ENCODE assay signal across 8 cellular contexts in genomic region chr15:84981054-84981710, GRCh38. TPM values are rescaled to one million over a fixed set of nuclear protein-coding genes. Genes with fewer than 3 reads are reported as not detected.
A peak's percentile ranks its signal among the peaks of the same experiment; 100 is the strongest.
DNase-seq lines count a peak whose midpoint lies in the region; ATAC-seq and TF ChIP-seq lines count a peak whose summit lies in the region.

No MANE protein-coding gene starts in this region.

- H3K36me3 ChIP-seq in PC-9 (ENCODE audit: low read depth): no peaks in the 10 kb centered on the region
- H3K36me3 ChIP-seq in fibroblast of lung (ENCODE audit: control insufficient read depth, insufficient read depth, low read length): no peaks in the 10 kb centered on the region

- CTCF ChIA-PET in PC-9 (lab: Charles Lee): interaction anchor here (0.7 to 1.0 kb wide), 3 partner anchors 26 to 810 kb away, joined by 5 to 7 read pairs (median 6); no protein-coding TSS in a partner anchor

- POLR2A ChIA-PET in PC-9 (lab: Charles Lee; ENCODE audit: unreplicated experiment): interaction anchor here (0.5 to 0.7 kb wide), 3 partner anchors 18 to 227 kb away, joined by 4 to 9 read pairs (median 5); no protein-coding TSS in a partner anchor
- POLR2A ChIA-PET in naive thymus-derived CD8-positive, alpha-beta T cell (lab: Charles Lee): interaction anchor here (0.7 to 2.7 kb wide), 20 partner anchors 8 to 410 kb away, joined by 3 to 15 read pairs (median 3); partner anchors contain the start of genes AKAP13, SEC11A, WDR73 and ZSCAN2

- no peaks in the 10 kb centered on the region for H3K27me3 Mint-ChIP-seq in naive thymus-derived CD8-positive, alpha-beta T cell
- H3K27me3 Mint-ChIP-seq in stimulated activated naive B cell treated with anti-CD40 and anti-IgM and Interleukin-4, amounts not matched to agents 10 μg/mL and 1 μg/mL and 100 μg/mL, for 72 hours: peaks cover 0 to 6% of the 10 kb centered on the region in 2 donors

- intact Hi-C loops in PC-9 (cut with micrococcal nuclease; ENCODE audit: unreplicated experiment): loop anchor here (1.0 to 5.0 kb wide), 2 partner anchors 69 to 379 kb away; partner anchors contain the start of gene ZSCAN2

- H3K9me3 ChIP-seq in PC-9 (ENCODE audit: insufficient read depth, low read depth) (no peaks in the 10 kb centered on the region), fibroblast of lung (ENCODE audit: control insufficient read depth, insufficient read depth, low read depth, low read length) (no peaks in the 10 kb centered on the region)

- peak; percentile 77 for DNase-seq in DMS53 treated with DMSO at 0.1 percent for 48 hours (lab: John Stamatoyannopoulos, UW; ENCODE audit: unreplicated experiment)
- peak; percentile 87 to 97 for DNase-seq in PC-9
- DNase-seq in activated T-helper 1 cell treated with Interleukin-2 at 50 U/mL for 16 hours (ENCODE audit: low read depth): peak; percentile 96
- DNase-seq in fibroblast of lung (ENCODE audit: low read depth in 2 of 2): peak; percentile 97
- peak in 9 of 10 donors; percentile 92 to 98 (median 96) for DNase-seq in naive thymus-derived CD8-positive, alpha-beta T cell
- DNase-seq in stimulated activated naive B cell treated with anti-CD40 and anti-IgM and Interleukin-4, amounts not matched to agents 10 μg/mL and 1 μg/mL and 100 μg/mL, for 72 hours: peak; percentile 98

- TF ChIP-seq RAD21 in Ishikawa (IDR thresholded peaks at IDR 0.05; ENCODE audit: low read depth): peak; percentile 3; the same call in 1 of the 2 replicates

- H3K27me3 ChIP-seq in PC-9 (ENCODE audit: insufficient read depth, low read depth) (no peaks in the 10 kb centered on the region), fibroblast of lung (ENCODE audit: control insufficient read depth, insufficient read depth, low read length) (no peaks in the 10 kb centered on the region)

- H2AFZ ChIP-seq in PC-9 (peak overlapping the region; percentile 94), fibroblast of lung (ENCODE audit: low read length) (peak overlapping the region; percentile 47)

- TF ChIP-seq CTCF in PC-9 (conservative IDR thresholded peaks at IDR 0.05) (no peak; the same call in 1 of the 2 replicates), fibroblast of lung (conservative IDR thresholded peaks at IDR 0.05 in 1 of 2, IDR thresholded peaks at IDR 0.05 in 1 of 2; ENCODE audit: low read depth in 1 of 2, low read length in 2 of 2) (no peak)

- peak overlapping the region; percentile 63 for H3K27ac ChIP-seq in PC-9
- H3K27ac ChIP-seq in fibroblast of lung (ENCODE audit: insufficient read depth, low read length): peak overlapping the region; percentile 81

- TF ChIP-seq EP300 in Ishikawa (IDR thresholded peaks at IDR 0.05; ENCODE audit: borderline replicate concordance): peak; percentile 51; the same call in 1 of the 2 replicates

- peaks cover 0 to 2% (median 0%) of the 10 kb centered on the region in 9 donors for H3K9me3 Mint-ChIP-seq in naive thymus-derived CD8-positive, alpha-beta T cell
- H3K9me3 Mint-ChIP-seq in stimulated activated naive B cell treated with anti-CD40 and anti-IgM and Interleukin-4, amounts not matched to agents 10 μg/mL and 1 μg/mL and 100 μg/mL, for 72 hours: no peaks in the 10 kb centered on the region

- peaks cover 20% of the 10 kb centered on the region for H4K20me1 ChIP-seq in PC-9 (ENCODE audit: insufficient read depth)
- no peaks in the 10 kb centered on the region for H4K20me1 ChIP-seq in fibroblast of lung (ENCODE audit: control insufficient read depth, extremely low read depth, insufficient read depth, low read length)

- no peaks in the 10 kb centered on the region for H3K9me2 ChIP-seq in PC-9 (ENCODE audit: insufficient read depth)

- peak overlapping the region; percentile 84 to 98 (median 96) for H3K27ac Mint-ChIP-seq in naive thymus-derived CD8-positive, alpha-beta T cell
- H3K27ac Mint-ChIP-seq in stimulated activated naive B cell treated with anti-CD40 and anti-IgM and Interleukin-4, amounts not matched to agents 10 μg/mL and 1 μg/mL and 100 μg/mL, for 72 hours: peak overlapping the region; percentile 99

- H3K4me1 ChIP-seq in PC-9 (replicated peaks; ENCODE audit: insufficient read depth) (peaks cover 29% of the 10 kb centered on the region), fibroblast of lung (ENCODE audit: control insufficient read depth, extremely low read depth, insufficient read depth, low read length) (peaks cover 7% of the 10 kb centered on the region)

- H3K4me1 Mint-ChIP-seq in naive thymus-derived CD8-positive, alpha-beta T cell: peaks cover 7 to 44% (median 37%) of the 10 kb centered on the region in 4 donors
- peaks cover 14 to 47% of the 10 kb centered on the region in 2 donors for H3K4me1 Mint-ChIP-seq in stimulated activated naive B cell treated with anti-CD40 and anti-IgM and Interleukin-4, amounts not matched to agents 10 μg/mL and 1 μg/mL and 100 μg/mL, for 72 hours

- H3K79me2 ChIP-seq in PC-9 (ENCODE audit: low read depth) (peaks cover 41% of the 10 kb centered on the region), fibroblast of lung (ENCODE audit: control insufficient read depth, insufficient read depth, low read length) (peaks cover 11% of the 10 kb centered on the region)

- H3K4me3 ChIP-seq in PC-9: peak overlapping the region; percentile 69
- H3K4me3 ChIP-seq in fibroblast of lung (replicated peaks in 1 of 4; ENCODE audit: control extremely low read depth in 1 of 4, insufficient read depth in 1 of 4, low read depth in 3 of 4, low read length in 4 of 4): peak overlapping the region; percentile 69 to 91 (median 74)

- ATAC-seq in GM21619 (IDR thresholded peaks at IDR 0.05; ENCODE audit: unreplicated experiment): peak; percentile 58
- peak; percentile 75 to 80 for ATAC-seq in naive thymus-derived CD8-positive, alpha-beta T cell
- peak; percentile 78 to 81 for ATAC-seq in stimulated activated naive B cell treated with anti-CD40 and anti-IgM and Interleukin-4, amounts not matched to agents 10 μg/mL and 1 μg/mL and 100 μg/mL, for 72 hours (replicated peaks)

- peak overlapping the region; percentile 90 for H3K9ac ChIP-seq in fibroblast of lung (ENCODE audit: insufficient read depth, low read length)

- no TSS peak for BruUV-seq in PC-9 (replicated peaks; lab: Mats Ljungman, UMichigan)

- peak overlapping the region; percentile 96 for H3K4me2 ChIP-seq in PC-9
- peak overlapping the region; percentile 53 for H3K4me2 ChIP-seq in fibroblast of lung (ENCODE audit: extremely low read depth, insufficient read depth, low read length)

- no peaks in the 10 kb centered on the region for H3K36me3 Mint-ChIP-seq in naive thymus-derived CD8-positive, alpha-beta T cell
- H3K36me3 Mint-ChIP-seq in stimulated activated naive B cell treated with anti-CD40 and anti-IgM and Interleukin-4, amounts not matched to agents 10 μg/mL and 1 μg/mL and 100 μg/mL, for 72 hours: no peaks in the 10 kb centered on the region

- H3K4me3 Mint-ChIP-seq in naive thymus-derived CD8-positive, alpha-beta T cell: peak overlapping the region; percentile 88 to 97 (median 94)
- H3K4me3 Mint-ChIP-seq in stimulated activated naive B cell treated with anti-CD40 and anti-IgM and Interleukin-4, amounts not matched to agents 10 μg/mL and 1 μg/mL and 100 μg/mL, for 72 hours: peak overlapping the region; percentile 94 to 99

- peaks cover 6% of the 10 kb centered on the region; the same call in 1 of the 2 replicates for H3F3A ChIP-seq in PC-9 (ENCODE audit: insufficient read depth, low read depth)

TF ChIP-seq in Ishikawa, 13 proteins besides CTCF, POLR2A, EP300 and RAD21 (continues in another document):
- TF ChIP-seq TEAD4 (IDR thresholded peaks at IDR 0.05): no peak
- TF ChIP-seq, protein P1, sequence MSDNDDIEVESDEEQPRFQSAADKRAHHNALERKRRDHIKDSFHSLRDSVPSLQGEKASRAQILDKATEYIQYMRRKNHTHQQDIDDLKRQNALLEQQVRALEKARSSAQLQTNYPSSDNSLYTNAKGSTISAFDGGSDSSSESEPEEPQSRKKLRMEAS (IDR thresholded peaks at IDR 0.05): peak; percentile 12; the same call in 1 of the 2 replicates
- TF ChIP-seq YY1 (IDR thresholded peaks at IDR 0.05; ENCODE audit: low read depth): peak; percentile 79
- TF ChIP-seq TCF12 (IDR thresholded peaks at IDR 0.05; ENCODE audit: low read depth): peak; percentile 59; the same call in 1 of the 2 replicates
- TF ChIP-seq, protein P2, sequence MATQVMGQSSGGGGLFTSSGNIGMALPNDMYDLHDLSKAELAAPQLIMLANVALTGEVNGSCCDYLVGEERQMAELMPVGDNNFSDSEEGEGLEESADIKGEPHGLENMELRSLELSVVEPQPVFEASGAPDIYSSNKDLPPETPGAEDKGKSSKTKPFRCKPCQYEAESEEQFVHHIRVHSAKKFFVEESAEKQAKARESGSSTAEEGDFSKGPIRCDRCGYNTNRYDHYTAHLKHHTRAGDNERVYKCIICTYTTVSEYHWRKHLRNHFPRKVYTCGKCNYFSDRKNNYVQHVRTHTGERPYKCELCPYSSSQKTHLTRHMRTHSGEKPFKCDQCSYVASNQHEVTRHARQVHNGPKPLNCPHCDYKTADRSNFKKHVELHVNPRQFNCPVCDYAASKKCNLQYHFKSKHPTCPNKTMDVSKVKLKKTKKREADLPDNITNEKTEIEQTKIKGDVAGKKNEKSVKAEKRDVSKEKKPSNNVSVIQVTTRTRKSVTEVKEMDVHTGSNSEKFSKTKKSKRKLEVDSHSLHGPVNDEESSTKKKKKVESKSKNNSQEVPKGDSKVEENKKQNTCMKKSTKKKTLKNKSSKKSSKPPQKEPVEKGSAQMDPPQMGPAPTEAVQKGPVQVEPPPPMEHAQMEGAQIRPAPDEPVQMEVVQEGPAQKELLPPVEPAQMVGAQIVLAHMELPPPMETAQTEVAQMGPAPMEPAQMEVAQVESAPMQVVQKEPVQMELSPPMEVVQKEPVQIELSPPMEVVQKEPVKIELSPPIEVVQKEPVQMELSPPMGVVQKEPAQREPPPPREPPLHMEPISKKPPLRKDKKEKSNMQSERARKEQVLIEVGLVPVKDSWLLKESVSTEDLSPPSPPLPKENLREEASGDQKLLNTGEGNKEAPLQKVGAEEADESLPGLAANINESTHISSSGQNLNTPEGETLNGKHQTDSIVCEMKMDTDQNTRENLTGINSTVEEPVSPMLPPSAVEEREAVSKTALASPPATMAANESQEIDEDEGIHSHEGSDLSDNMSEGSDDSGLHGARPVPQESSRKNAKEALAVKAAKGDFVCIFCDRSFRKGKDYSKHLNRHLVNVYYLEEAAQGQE (IDR thresholded peaks at IDR 0.05; ENCODE audit: low read depth): no peak
- peak; percentile 62 for TF ChIP-seq NFIC (IDR thresholded peaks at IDR 0.05)

RNA-seq across cellular contexts. Expression of gene PDE8A, which starts 0.5 kb away (rescaled TPM):
- total RNA-seq in PC-9 (2021) (38.8 and 47.3 TPM in 2 replicates), fibroblast of lung (14.1 and 17.7 TPM in 2 replicates)
- 21.6 and 26.3 TPM in 2 replicates for polyA plus RNA-seq in fibroblast of lung
- polyA plus RNA-seq in fibroblast of lung (2012): 9.3 and 10.7 TPM in 2 replicates
- polyA minus RNA-seq in fibroblast of lung (ENCODE audit: low replicate concordance): 17.3 and 25.1 TPM in 2 replicates
- 10 to 100 TPM; 24.7 to 32.3 TPM for total RNA-seq in naive thymus-derived CD8-positive, alpha-beta T cell
- 1 to 10 TPM in 1 of 3 donors, under 1 TPM in 2; 0.90 to 3.0 (median 0.93) TPM for polyA plus RNA-seq in naive thymus-derived CD8-positive, alpha-beta T cell

Comparison
In these comparisons a context has a peak if more than half of its experiments do, and no peak if none do; other contexts are left out.
1. Peak in every context shown above with its lines: DNase-seq, ATAC-seq, H3K4me3 ChIP-seq and H3K27ac ChIP-seq.